In genomic region chr18:23595610-23596009, GRCh38 we compare ENCODE assay signal across 1 cellular context.
TF ChIP-seq lines count a peak whose summit lies in the region.

No MANE protein-coding gene starts in this region.

TF ChIP-seq in GM23338, 12 proteins besides CTCF, POLR2A, EP300 and RAD21 (continued from another document):
- no peak for TF ChIP-seq ZNF462 (CRISPR knock-in tag; IDR thresholded peaks at IDR 0.05)
- TF ChIP-seq EZH2 (IDR thresholded peaks at IDR 0.05; ENCODE audit: low read depth, unreplicated experiment) = no peak
- no peak for TF ChIP-seq ZNF114 (CRISPR knock-in tag; IDR thresholded peaks at IDR 0.05)
- no peak for TF ChIP-seq ZNF331 (CRISPR knock-in tag; IDR thresholded peaks at IDR 0.05; ENCODE audit: low read depth)
- TF ChIP-seq POLR2AphosphoS5 (IDR thresholded peaks at IDR 0.05; ENCODE audit: low read depth) = no peak
- no peak for TF ChIP-seq ETS1 (IDR thresholded peaks at IDR 0.05)
